1 cellular context compared by ENCODE assay signal in genomic region chr20:44643596-44644383, GRCh38.
TF ChIP-seq lines count a peak whose summit lies in the region.

No MANE protein-coding gene starts in this region.

TF ChIP-seq in A549, 52 proteins besides CTCF, POLR2A, EP300 and RAD21 (continued from another document):
- no peak for TF ChIP-seq REST (IDR thresholded peaks at IDR 0.05)
- no peak for TF ChIP-seq FOXS1 (CRISPR knock-in tag; IDR thresholded peaks at IDR 0.05)
